Comparison of ENCODE assay signal across 26 cellular contexts in genomic region chr17:69547230-69547629, GRCh38.
A peak's percentile ranks its signal among the peaks of the same experiment; 100 is the strongest.
DNase-seq lines count a peak whose midpoint lies in the region; ATAC-seq, FAIRE-seq and TF ChIP-seq lines count a peak whose summit lies in the region.
"Had no signal": no experiment of that assay in that cellular context is flagged by ENCODE, and none has a peak within 500 bp of the region (broad histone marks: within the 10 kb centered on the region; RNA-seq: fewer than 3 reads in every experiment).

No MANE protein-coding gene starts in this region.

- H3K9me3 Mint-ChIP-seq in GM23338 = no peaks in the 10 kb centered on the region
- H3K9me3 Mint-ChIP-seq: CD14-positive monocyte; CD8-positive, alpha-beta memory T cell had no signal

- H3K9me3 ChIP-seq in OCI-LY3 (ENCODE audit: insufficient read depth, low read length) (no peaks in the 10 kb centered on the region), K562 (replicated peaks; ENCODE audit: control insufficient read depth, insufficient read depth, low read depth, low read length) (no peaks in the 10 kb centered on the region)
- H3K9me3 ChIP-seq: BE2C, BLaER1 had no signal

- intact Hi-C loops in K562 (cut with micrococcal nuclease) = no loop called here

- TF ChIP-seq RAD21 in K562 (CRISPR knock-in tag; conservative IDR thresholded peaks at IDR 0.05 in 1 of 2, IDR thresholded peaks at IDR 0.05 in 1 of 2) = no peak

- no peak overlapping the region for H3K4me3 Mint-ChIP-seq in GM23338
- H3K4me3 Mint-ChIP-seq: CD14-positive monocyte; CD4-positive, alpha-beta memory T cell; CD4-positive, CD25-positive, alpha-beta regulatory T cell; CD8-positive, alpha-beta memory T cell had no signal

- no peak overlapping the region for H3K27ac Mint-ChIP-seq in GM23338
- H3K27ac Mint-ChIP-seq: CD14-positive monocyte; CD4-positive, alpha-beta memory T cell; CD4-positive, CD25-positive, alpha-beta regulatory T cell had no signal

- in situ Hi-C loops in K562 (cut with MboI) = no loop called here

- no peaks in the 10 kb centered on the region for H3K9me2 ChIP-seq in GM23338 (ENCODE audit: insufficient read depth)

- H3K4me2 ChIP-seq in GM23338 = 0 out of 2 replicates have a peak overlapping the region, but pooled peaks have one; percentile 43
- H3K4me2 ChIP-seq in OCI-LY3 (ENCODE audit: low read length) = peak overlapping the region; percentile 57
- H3K4me2 ChIP-seq in K562 (ENCODE audit: insufficient read depth, low read length) = no peak overlapping the region
- H3K4me2 ChIP-seq: BLaER1 had no signal

- no TSS peak for BruUV-seq in K562 (replicated peaks; lab: Mats Ljungman, UMichigan)

- H3K36me3 ChIP-seq in GM23338 (ENCODE audit: insufficient read depth) (no peaks in the 10 kb centered on the region), OCI-LY3 (replicated peaks; ENCODE audit: low read depth, low read length) (peaks cover 8% of the 10 kb centered on the region), K562 (ENCODE audit: control insufficient read depth, insufficient read depth, low read length) (no peaks in the 10 kb centered on the region)
- H3K36me3 ChIP-seq: BE2C, BLaER1 had no signal

- POLR2A ChIA-PET in K562 (lab: Yijun Ruan, JAX) = no interaction called here

- H2AFZ ChIP-seq in GM23338 (no peak overlapping the region), OCI-LY3 (ENCODE audit: low read depth, low read length) (no peak overlapping the region), K562 (ENCODE audit: low read depth, low read length) (no peak overlapping the region)

- TF ChIP-seq CTCF in GM23338 (conservative IDR thresholded peaks at IDR 0.05; ENCODE audit: low read depth in 2 of 2) (no peak), OCI-LY3 (IDR thresholded peaks at IDR 0.05; ENCODE audit: low read depth, low read length) (no peak), K562 (IDR thresholded peaks at IDR 0.05 in 2 of 3, conservative IDR thresholded peaks at IDR 0.05 in 1 of 3; ENCODE audit: insufficient read depth in 2 of 3, low read depth in 1 of 3, low read length in 3 of 3) (no peak)

- H3K79me2 ChIP-seq in GM23338 (replicated peaks; ENCODE audit: insufficient read depth) = no peaks in the 10 kb centered on the region
- H3K79me2 ChIP-seq in OCI-LY3 (ENCODE audit: low read length) = no peaks in the 10 kb centered on the region
- H3K79me2 ChIP-seq in K562 (ENCODE audit: control insufficient read depth, insufficient read depth, low read length) = no peaks in the 10 kb centered on the region

- CTCF ChIA-PET in K562 (lab: Yijun Ruan, JAX; ENCODE audit: low intra/inter-chr PET ratio) = no interaction called here

- H3K9me1 ChIP-seq in K562 (ENCODE audit: control insufficient read depth, insufficient read depth, low read length) = no peaks in the 10 kb centered on the region

- no peaks in the 10 kb centered on the region for H3K27me3 Mint-ChIP-seq in GM23338 (ENCODE audit: insufficient read depth, low read depth, poor library complexity)
- H3K27me3 Mint-ChIP-seq: CD4-positive, alpha-beta memory T cell; CD4-positive, CD25-positive, alpha-beta regulatory T cell; CD8-positive, alpha-beta memory T cell had no signal

- ATAC-seq in GM23338 (no peak), K562 (no peak), GM18868 (IDR thresholded peaks at IDR 0.05; ENCODE audit: unreplicated experiment) (no peak)

- H3K9ac ChIP-seq in OCI-LY3 (ENCODE audit: low read length) (peak overlapping the region; percentile 29; the same call in 1 of the 2 replicates), K562 (ENCODE audit: insufficient read depth in 1 of 2, low read depth in 2 of 2, low read length in 2 of 2) (no peak overlapping the region)
- H3K9ac ChIP-seq: BLaER1 had no signal

- 0% methylated on average over 3 of the region's 3 CpGs for WGBS in K562 (ENCODE audit: insufficient coverage, low coverage, missing lambda C conversion rate)

- no peak for FAIRE-seq in K562 (lab: Jason Lieb, UNC)
- FAIRE-seq: A204.1, GM18507 had no signal

- H3K27ac ChIP-seq in GM23338 (ENCODE audit: low read depth) (no peak overlapping the region), OCI-LY3 (ENCODE audit: low read length) (peak overlapping the region; percentile 89), K562 (ENCODE audit: extremely low read depth, low read depth, low read length) (no peak overlapping the region)
- H3K27ac ChIP-seq: BLaER1 had no signal

- H3F3A ChIP-seq in GM23338 (replicated peaks; ENCODE audit: low read depth) = no peaks in the 10 kb centered on the region

- H3K4me1 ChIP-seq in GM23338 (ENCODE audit: insufficient read depth) (peaks cover 22% of the 10 kb centered on the region), OCI-LY3 (ENCODE audit: low read length) (peaks cover 54% of the 10 kb centered on the region), K562 (replicated peaks in 1 of 2; ENCODE audit: control insufficient read depth in 2 of 2, insufficient read depth in 2 of 2, low read length in 2 of 2) (no peaks in the 10 kb centered on the region)
- H3K4me1 ChIP-seq: BE2C, BLaER1 had no signal

- DNase-seq in GM23338 (ENCODE audit: low spot score) = no peak
- no peak for DNase-seq in K562 (ENCODE audit: extremely low read depth in 1 of 4, low spot score in 3 of 4)
- no peak for DNase-seq in NCI-H524 (lab: John Stamatoyannopoulos, UW)
- DNase-seq in NCI-H82 (lab: John Stamatoyannopoulos, UW) = no peak
- no peak for DNase-seq in erythroblast (lab: John Stamatoyannopoulos, UW)
- DNase-seq: 8988T; ACHN; BE2C; C1 segment of cervical spinal cord; CD4-positive, alpha-beta memory T cell; CD4-positive, CD25-positive, alpha-beta regulatory T cell; CD8-positive, alpha-beta memory T cell; COR-L47; DMS 273 treated with DMSO at 0.1 percent for 48 hours; DMS153; DMS53; DMS79; DND-41; EL; GDM1 had no signal

- H3K36me3 Mint-ChIP-seq in GM23338 (ENCODE audit: low read depth) = peaks cover 15% of the 10 kb centered on the region; the same call in 2 of the 3 replicates

- peaks cover 21% of the 10 kb centered on the region for H3K4me1 Mint-ChIP-seq in GM23338
- H3K4me1 Mint-ChIP-seq: CD4-positive, alpha-beta memory T cell; CD8-positive, alpha-beta memory T cell had no signal

- H4K20me1 ChIP-seq in GM23338 (replicated peaks; ENCODE audit: insufficient read depth) = no peaks in the 10 kb centered on the region
- no peaks in the 10 kb centered on the region for H4K20me1 ChIP-seq in OCI-LY3 (ENCODE audit: insufficient read depth, low read length)
- H4K20me1 ChIP-seq in K562 (replicated peaks; ENCODE audit: control insufficient read depth, insufficient read depth, low read length) = no peaks in the 10 kb centered on the region
- H4K20me1 ChIP-seq: BLaER1 had no signal

- TF ChIP-seq EP300 in K562 (IDR thresholded peaks at IDR 0.05; ENCODE audit: low read length) = no peak

- H3K27me3 ChIP-seq in GM23338 (ENCODE audit: insufficient read depth) (no peaks in the 10 kb centered on the region), OCI-LY3 (ENCODE audit: low read depth, low read length) (no peaks in the 10 kb centered on the region), K562 (ENCODE audit: control insufficient read depth in 2 of 2, insufficient read depth in 2 of 2, low read length in 2 of 2) (no peaks in the 10 kb centered on the region)
- H3K27me3 ChIP-seq: BE2C, BLaER1 had no signal

- no peak for TF ChIP-seq POLR2A in K562 (conservative IDR thresholded peaks at IDR 0.05)
- no peak for TF ChIP-seq POLR2A in erythroblast (IDR thresholded peaks at IDR 0.05; ENCODE audit: low read length)

- H3K4me3 ChIP-seq in GM23338 (no peak overlapping the region), OCI-LY3 (ENCODE audit: low read length) (peak overlapping the region; percentile 33; the same call in 1 of the 2 replicates), K562 (no peak overlapping the region)
- H3K4me3 ChIP-seq: BLaER1 had no signal

TF ChIP-seq in K562, 482 proteins besides CTCF, POLR2A, EP300 and RAD21 (continues in another document):
- TF ChIP-seq CBX5 (IDR thresholded peaks at IDR 0.05; ENCODE audit: borderline replicate concordance, low read depth) (no peak), ARHGAP35 (IDR thresholded peaks at IDR 0.05; ENCODE audit: partially characterized antibody) (no peak), KLF6 (CRISPR knock-in tag; IDR thresholded peaks at IDR 0.05; ENCODE audit: borderline replicate concordance) (no peak)
